1 cellular context compared by ENCODE assay signal in genomic region chr2:217740178-217740577, GRCh38.
TF ChIP-seq lines count a peak whose summit lies in the region.

No MANE protein-coding gene starts in this region.

TF ChIP-seq in IMR-90, 13 proteins besides CTCF, POLR2A, EP300 and RAD21 (continued from another document):
- no peak for TF ChIP-seq ELK1 (IDR thresholded peaks at IDR 0.05; ENCODE audit: borderline replicate concordance, low read depth, low read length)
- TF ChIP-seq SMC3 (IDR thresholded peaks at IDR 0.05; ENCODE audit: low read depth, low read length): no peak
TF ChIP-seq in IMR-90: peak in this region for 0.
